In the genomic region with DNA sequence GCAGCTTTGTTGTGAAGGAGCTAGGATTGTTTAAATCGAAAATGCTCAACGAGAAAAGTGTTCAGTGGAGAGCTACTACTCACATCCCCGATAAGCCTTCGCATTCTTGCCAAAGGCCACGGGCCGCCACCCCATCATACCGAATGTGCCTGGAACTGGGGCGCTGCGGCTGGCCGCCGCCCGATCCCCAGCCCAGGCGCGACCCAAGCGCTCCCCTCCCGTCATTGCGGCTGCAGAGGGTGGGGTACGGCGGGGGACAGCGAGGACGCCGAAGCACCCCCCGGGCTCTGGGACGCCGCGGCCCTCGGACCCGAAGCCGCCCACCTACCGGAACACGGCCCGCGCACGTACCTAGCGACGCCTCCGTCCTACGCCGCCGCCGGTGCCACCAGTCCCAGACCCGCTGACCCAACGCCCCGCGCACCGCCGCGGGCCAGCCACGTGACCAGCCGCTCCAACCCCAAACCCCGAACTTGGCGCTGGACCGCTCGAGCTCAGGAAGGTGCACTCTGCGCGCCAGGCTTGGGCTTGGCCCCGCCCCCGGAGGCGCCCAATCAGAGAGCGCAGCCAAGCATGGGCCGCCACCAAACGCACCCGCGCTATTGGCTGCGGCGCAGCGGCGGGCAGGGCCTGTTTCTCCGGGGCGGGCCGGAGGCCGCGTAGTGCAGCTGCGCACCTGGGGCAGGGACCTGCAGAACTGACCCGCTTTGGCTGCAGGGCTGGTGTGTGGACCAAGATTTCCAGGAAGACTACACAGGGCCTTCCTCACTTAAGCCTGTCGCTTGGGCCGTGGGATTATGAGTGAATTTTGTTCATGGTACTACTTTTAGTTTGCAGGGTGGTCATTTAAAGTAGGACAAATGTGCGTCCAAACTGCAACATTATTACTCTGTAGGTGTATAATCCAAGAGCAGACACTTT, we compare ENCODE assay signal across 1 cellular context.
TF ChIP-seq lines count a peak whose summit lies in the region.

A gene (minus strand): TSS at position 530 of the 921 bp plus-strand sequence. CDS start 7,569 bp downstream, outside the sequence.

TF ChIP-seq in HepG2, 621 proteins besides CTCF, POLR2A, EP300 and RAD21 (continued from another document and continues in another):
- TF ChIP-seq, protein P1, sequence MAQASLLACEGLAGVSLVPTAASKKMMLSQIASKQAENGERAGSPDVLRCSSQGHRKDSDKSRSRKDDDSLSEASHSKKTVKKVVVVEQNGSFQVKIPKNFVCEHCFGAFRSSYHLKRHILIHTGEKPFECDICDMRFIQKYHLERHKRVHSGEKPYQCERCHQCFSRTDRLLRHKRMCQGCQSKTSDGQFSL (CRISPR knock-in tag; IDR thresholded peaks at IDR 0.05) = no peak
- TF ChIP-seq ZNF547 (CRISPR knock-in tag; IDR thresholded peaks at IDR 0.05) (no peak; the same call in 1 of the 2 replicates), NCOA1 (CRISPR knock-in tag; IDR thresholded peaks at IDR 0.05) (no peak), KLF16 (CRISPR knock-in tag; IDR thresholded peaks at IDR 0.05) (no peak), ZNF670 (CRISPR knock-in tag; IDR thresholded peaks at IDR 0.05; ENCODE audit: borderline replicate concordance) (peak; percentile 75; the same call in 1 of the 2 replicates), BRD4 (CRISPR knock-in tag; IDR thresholded peaks at IDR 0.05) (peak; percentile 86), ASH2L (IDR thresholded peaks at IDR 0.05; ENCODE audit: insufficient read length, low read depth, low read length) (no peak), TGIF2 (CRISPR knock-in tag; IDR thresholded peaks at IDR 0.05) (peak; percentile 51; the same call in 1 of the 2 replicates), EHMT2 (IDR thresholded peaks at IDR 0.05; ENCODE audit: borderline replicate concordance, low read depth, low read length) (no peak), ZFP1 (CRISPR knock-in tag; IDR thresholded peaks at IDR 0.05) (no peak), ZNF850 (CRISPR knock-in tag; conservative IDR thresholded peaks at IDR 0.05) (0 out of 2 replicates have a peak, but pooled peaks have one; percentile 41), POLR2AphosphoS2 (IDR thresholded peaks at IDR 0.05; ENCODE audit: low read depth, low read length) (no peak), FOSL2 (CRISPR knock-in tag; IDR thresholded peaks at IDR 0.05) (no peak), NR3C1 (CRISPR knock-in tag; IDR thresholded peaks at IDR 0.05) (no peak), TAF15 (IDR thresholded peaks at IDR 0.05; ENCODE audit: low read depth, low read length, poor library complexity, severe bottlenecking) (no peak), IRF2 (CRISPR knock-in tag; IDR thresholded peaks at IDR 0.05) (peak; percentile 46; the same call in 1 of the 2 replicates), AGO2 (optimal IDR thresholded peaks at IDR 0.05; ENCODE audit: low read depth, low read length) (peak; percentile 58), TP53 (CRISPR knock-in tag; conservative IDR thresholded peaks at IDR 0.05) (0 out of 2 replicates have a peak, but pooled peaks have one; percentile 18), RARA (CRISPR knock-in tag; IDR thresholded peaks at IDR 0.05) (peak; percentile 16; the same call in 1 of the 2 replicates), YEATS2 (CRISPR knock-in tag; IDR thresholded peaks at IDR 0.05; ENCODE audit: borderline replicate concordance) (no peak), ZNF749 (CRISPR knock-in tag; IDR thresholded peaks at IDR 0.05; ENCODE audit: borderline replicate concordance) (peak; percentile 81), ZEB1 (IDR thresholded peaks at IDR 0.05; ENCODE audit: insufficient replicate concordance, low read depth) (peak; percentile 50), ZNF354B (CRISPR knock-in tag; IDR thresholded peaks at IDR 0.05) (0 out of 2 replicates have a peak, but pooled peaks have one; percentile 52), ZNF10 (CRISPR knock-in tag; IDR thresholded peaks at IDR 0.05; ENCODE audit: borderline replicate concordance, low read depth) (no peak), MAFG (CRISPR knock-in tag; IDR thresholded peaks at IDR 0.05) (no peak), BHLHE40 (IDR thresholded peaks at IDR 0.05; ENCODE audit: low read length) (peak; percentile 49), FOXK1 (CRISPR knock-in tag; IDR thresholded peaks at IDR 0.05; ENCODE audit: borderline replicate concordance, low read depth) (peak; percentile 45; the same call in 1 of the 2 replicates), ZNF766 (CRISPR knock-in tag; IDR thresholded peaks at IDR 0.05; ENCODE audit: borderline replicate concordance) (peak; percentile 77; the same call in 1 of the 2 replicates), ZNF569 (CRISPR knock-in tag; IDR thresholded peaks at IDR 0.05; ENCODE audit: borderline replicate concordance) (no peak)
- TF ChIP-seq, protein P2, sequence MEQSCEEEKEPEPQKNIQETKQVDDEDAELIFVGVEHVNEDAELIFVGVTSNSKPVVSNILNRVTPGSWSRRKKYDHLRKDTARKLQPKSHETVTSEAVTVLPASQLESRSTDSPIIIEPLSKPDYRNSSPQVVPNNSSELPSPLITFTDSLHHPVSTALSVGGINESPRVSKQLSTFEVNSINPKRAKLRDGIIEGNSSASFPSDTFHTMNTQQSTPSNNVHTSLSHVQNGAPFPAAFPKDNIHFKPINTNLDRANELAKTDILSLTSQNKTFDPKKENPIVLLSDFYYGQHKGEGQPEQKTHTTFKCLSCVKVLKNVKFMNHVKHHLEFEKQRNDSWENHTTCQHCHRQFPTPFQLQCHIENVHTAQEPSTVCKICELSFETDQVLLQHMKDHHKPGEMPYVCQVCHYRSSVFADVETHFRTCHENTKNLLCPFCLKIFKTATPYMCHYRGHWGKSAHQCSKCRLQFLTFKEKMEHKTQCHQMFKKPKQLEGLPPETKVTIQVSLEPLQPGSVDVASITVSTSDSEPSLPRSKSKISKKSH (CRISPR knock-in tag; IDR thresholded peaks at IDR 0.05; ENCODE audit: borderline replicate concordance) = peak; percentile 93
- TF ChIP-seq, protein P3, sequence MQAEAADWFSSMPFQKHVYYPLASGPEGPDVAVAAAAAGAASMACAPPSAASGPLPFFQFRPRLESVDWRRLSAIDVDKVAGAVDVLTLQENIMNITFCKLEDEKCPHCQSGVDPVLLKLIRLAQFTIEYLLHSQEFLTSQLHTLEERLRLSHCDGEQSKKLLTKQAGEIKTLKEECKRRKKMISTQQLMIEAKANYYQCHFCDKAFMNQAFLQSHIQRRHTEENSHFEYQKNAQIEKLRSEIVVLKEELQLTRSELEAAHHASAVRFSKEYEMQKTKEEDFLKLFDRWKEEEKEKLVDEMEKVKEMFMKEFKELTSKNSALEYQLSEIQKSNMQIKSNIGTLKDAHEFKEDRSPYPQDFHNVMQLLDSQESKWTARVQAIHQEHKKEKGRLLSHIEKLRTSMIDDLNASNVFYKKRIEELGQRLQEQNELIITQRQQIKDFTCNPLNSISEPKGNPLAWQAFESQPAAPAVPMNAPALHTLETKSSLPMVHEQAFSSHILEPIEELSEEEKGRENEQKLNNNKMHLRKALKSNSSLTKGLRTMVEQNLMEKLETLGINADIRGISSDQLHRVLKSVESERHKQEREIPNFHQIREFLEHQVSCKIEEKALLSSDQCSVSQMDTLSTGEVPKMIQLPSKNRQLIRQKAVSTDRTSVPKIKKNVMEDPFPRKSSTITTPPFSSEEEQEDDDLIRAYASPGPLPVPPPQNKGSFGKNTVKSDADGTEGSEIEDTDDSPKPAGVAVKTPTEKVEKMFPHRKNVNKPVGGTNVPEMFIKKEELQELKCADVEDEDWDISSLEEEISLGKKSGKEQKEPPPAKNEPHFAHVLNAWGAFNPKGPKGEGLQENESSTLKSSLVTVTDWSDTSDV (CRISPR knock-in tag; IDR thresholded peaks at IDR 0.05) = peak; percentile 92
- TF ChIP-seq, protein P4, sequence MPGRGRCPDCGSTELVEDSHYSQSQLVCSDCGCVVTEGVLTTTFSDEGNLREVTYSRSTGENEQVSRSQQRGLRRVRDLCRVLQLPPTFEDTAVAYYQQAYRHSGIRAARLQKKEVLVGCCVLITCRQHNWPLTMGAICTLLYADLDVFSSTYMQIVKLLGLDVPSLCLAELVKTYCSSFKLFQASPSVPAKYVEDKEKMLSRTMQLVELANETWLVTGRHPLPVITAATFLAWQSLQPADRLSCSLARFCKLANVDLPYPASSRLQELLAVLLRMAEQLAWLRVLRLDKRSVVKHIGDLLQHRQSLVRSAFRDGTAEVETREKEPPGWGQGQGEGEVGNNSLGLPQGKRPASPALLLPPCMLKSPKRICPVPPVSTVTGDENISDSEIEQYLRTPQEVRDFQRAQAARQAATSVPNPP (CRISPR knock-in tag; IDR thresholded peaks at IDR 0.05) = peak; percentile 61; the same call in 1 of the 2 replicates
- TF ChIP-seq, protein P5, sequence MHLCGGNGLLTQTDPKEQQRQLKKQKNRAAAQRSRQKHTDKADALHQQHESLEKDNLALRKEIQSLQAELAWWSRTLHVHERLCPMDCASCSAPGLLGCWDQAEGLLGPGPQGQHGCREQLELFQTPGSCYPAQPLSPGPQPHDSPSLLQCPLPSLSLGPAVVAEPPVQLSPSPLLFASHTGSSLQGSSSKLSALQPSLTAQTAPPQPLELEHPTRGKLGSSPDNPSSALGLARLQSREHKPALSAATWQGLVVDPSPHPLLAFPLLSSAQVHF (CRISPR knock-in tag; IDR thresholded peaks at IDR 0.05) = no peak
- TF ChIP-seq, protein P6, sequence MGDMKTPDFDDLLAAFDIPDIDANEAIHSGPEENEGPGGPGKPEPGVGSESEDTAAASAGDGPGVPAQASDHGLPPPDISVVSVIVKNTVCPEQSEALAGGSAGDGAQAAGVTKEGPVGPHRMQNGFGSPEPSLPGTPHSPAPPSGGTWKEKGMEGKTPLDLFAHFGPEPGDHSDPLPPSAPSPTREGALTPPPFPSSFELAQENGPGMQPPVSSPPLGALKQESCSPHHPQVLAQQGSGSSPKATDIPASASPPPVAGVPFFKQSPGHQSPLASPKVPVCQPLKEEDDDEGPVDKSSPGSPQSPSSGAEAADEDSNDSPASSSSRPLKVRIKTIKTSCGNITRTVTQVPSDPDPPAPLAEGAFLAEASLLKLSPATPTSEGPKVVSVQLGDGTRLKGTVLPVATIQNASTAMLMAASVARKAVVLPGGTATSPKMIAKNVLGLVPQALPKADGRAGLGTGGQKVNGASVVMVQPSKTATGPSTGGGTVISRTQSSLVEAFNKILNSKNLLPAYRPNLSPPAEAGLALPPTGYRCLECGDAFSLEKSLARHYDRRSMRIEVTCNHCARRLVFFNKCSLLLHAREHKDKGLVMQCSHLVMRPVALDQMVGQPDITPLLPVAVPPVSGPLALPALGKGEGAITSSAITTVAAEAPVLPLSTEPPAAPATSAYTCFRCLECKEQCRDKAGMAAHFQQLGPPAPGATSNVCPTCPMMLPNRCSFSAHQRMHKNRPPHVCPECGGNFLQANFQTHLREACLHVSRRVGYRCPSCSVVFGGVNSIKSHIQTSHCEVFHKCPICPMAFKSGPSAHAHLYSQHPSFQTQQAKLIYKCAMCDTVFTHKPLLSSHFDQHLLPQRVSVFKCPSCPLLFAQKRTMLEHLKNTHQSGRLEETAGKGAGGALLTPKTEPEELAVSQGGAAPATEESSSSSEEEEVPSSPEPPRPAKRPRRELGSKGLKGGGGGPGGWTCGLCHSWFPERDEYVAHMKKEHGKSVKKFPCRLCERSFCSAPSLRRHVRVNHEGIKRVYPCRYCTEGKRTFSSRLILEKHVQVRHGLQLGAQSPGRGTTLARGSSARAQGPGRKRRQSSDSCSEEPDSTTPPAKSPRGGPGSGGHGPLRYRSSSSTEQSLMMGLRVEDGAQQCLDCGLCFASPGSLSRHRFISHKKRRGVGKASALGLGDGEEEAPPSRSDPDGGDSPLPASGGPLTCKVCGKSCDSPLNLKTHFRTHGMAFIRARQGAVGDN (CRISPR knock-in tag; IDR thresholded peaks at IDR 0.05) = peak; percentile 94
- TF ChIP-seq, protein P7, sequence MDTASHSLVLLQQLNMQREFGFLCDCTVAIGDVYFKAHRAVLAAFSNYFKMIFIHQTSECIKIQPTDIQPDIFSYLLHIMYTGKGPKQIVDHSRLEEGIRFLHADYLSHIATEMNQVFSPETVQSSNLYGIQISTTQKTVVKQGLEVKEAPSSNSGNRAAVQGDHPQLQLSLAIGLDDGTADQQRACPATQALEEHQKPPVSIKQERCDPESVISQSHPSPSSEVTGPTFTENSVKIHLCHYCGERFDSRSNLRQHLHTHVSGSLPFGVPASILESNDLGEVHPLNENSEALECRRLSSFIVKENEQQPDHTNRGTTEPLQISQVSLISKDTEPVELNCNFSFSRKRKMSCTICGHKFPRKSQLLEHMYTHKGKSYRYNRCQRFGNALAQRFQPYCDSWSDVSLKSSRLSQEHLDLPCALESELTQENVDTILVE (CRISPR knock-in tag; IDR thresholded peaks at IDR 0.05) = no peak
